14 cellular contexts compared by ENCODE assay signal in genomic region chr2:62663443-62663842, GRCh38. TPM values are rescaled to one million over a fixed set of nuclear protein-coding genes. Genes with fewer than 3 reads are reported as not detected.
A peak's percentile ranks its signal among the peaks of the same experiment; 100 is the strongest.
DNase-seq lines count a peak whose midpoint lies in the region; FAIRE-seq and TF ChIP-seq lines count a peak whose summit lies in the region.
"Had no signal": no experiment of that assay in that cellular context is flagged by ENCODE, and none has a peak within 500 bp of the region (broad histone marks: within the 10 kb centered on the region; RNA-seq: fewer than 3 reads in every experiment).

No MANE protein-coding gene starts in this region.

- H3K27ac Mint-ChIP-seq in chondrocyte (ENCODE audit: unreplicated experiment): peak overlapping the region; percentile 87
- H3K27ac Mint-ChIP-seq: T-helper 1 cell treated with Interleukin-12 subunit alpha and Interleukin-12 subunit beta and Interleukin-4 antibody, amounts not matched to agents 30 μg/mL and 1 μg/mL, for 36 hours had no signal

- H3K9me3 ChIP-seq in liver (ENCODE audit: control insufficient read depth in 4 of 4, low read length in 3 of 4): no peaks in the 10 kb centered on the region
- H3K9me3 ChIP-seq in suprapubic skin: no peaks in the 10 kb centered on the region

- DNase-seq in H4 (ENCODE audit: low spot score): peak; percentile 72
- DNase-seq in chondrocyte (ENCODE audit: low spot score): no peak
- no peak for DNase-seq in suprapubic skin (ENCODE audit: low spot score in 2 of 2)
- DNase-seq in D721Med (ENCODE audit: insufficient read length, low spot score): no peak
- DNase-seq in SK-N-DZ (ENCODE audit: low spot score): no peak
- DNase-seq in stimulated activated CD4-positive, alpha-beta T cell treated with anti-CD3 and anti-CD28 coated beads, Interleukin-2, amount 100 ng/mL, for 24 hours: no peak
- DNase-seq in GM13977 (ENCODE audit: low spot score): no peak
- DNase-seq: amygdala, kidney, NCI-H1694 treated with DMSO at 0.1 percent for 48 hours, NCI-H82 had no signal

- in situ Hi-C loops in GM13977 (cut with MboI; ENCODE audit: low pct_unique_long_range_greater_than_20kb, low sequenced_read_pairs, unreplicated experiment): no loop called here

- H3K36me3 ChIP-seq in liver (ENCODE audit: control insufficient read depth in 4 of 4, insufficient read depth in 3 of 4, low read depth in 1 of 4, low read length in 3 of 4) (no peaks in the 10 kb centered on the region), suprapubic skin (no peaks in the 10 kb centered on the region)

- H3K9ac ChIP-seq in liver (ENCODE audit: low read depth in 1 of 2, low read length in 2 of 2): no peak overlapping the region

- H3K4me1 ChIP-seq in liver (ENCODE audit: control insufficient read depth in 4 of 4, insufficient read depth in 4 of 4, low read length in 3 of 4): peaks cover 11 to 42% (median 36%) of the 10 kb centered on the region in 4 donors
- peaks cover 37% of the 10 kb centered on the region for H3K4me1 ChIP-seq in suprapubic skin

- H3K4me3 ChIP-seq in liver (ENCODE audit: low read depth in 1 of 3, low read length in 3 of 3): no peak overlapping the region
- H3K4me3 ChIP-seq in suprapubic skin: no peak overlapping the region
- H3K4me3 ChIP-seq: GM12878 had no signal

- H3K36me3 Mint-ChIP-seq in chondrocyte (ENCODE audit: low read depth): no peaks in the 10 kb centered on the region

- H3K27me3 Mint-ChIP-seq in chondrocyte (ENCODE audit: low read depth): no peaks in the 10 kb centered on the region

- FAIRE-seq in D721Med (lab: Jason Lieb, UNC): no peak
- FAIRE-seq: GM12878, kidney had no signal

- TF ChIP-seq EP300 in suprapubic skin (IDR thresholded peaks at IDR 0.05): no peak

- no peaks in the 10 kb centered on the region for H3K27me3 ChIP-seq in liver (ENCODE audit: control insufficient read depth in 4 of 4, insufficient read depth in 4 of 4, low read length in 3 of 4)
- H3K27me3 ChIP-seq in suprapubic skin: no peaks in the 10 kb centered on the region

- peaks cover 47% of the 10 kb centered on the region for H3K4me1 Mint-ChIP-seq in chondrocyte (ENCODE audit: low read depth)

- TF ChIP-seq RAD21 in liver (IDR thresholded peaks at IDR 0.05): no peak

- TF ChIP-seq POLR2A in suprapubic skin (IDR thresholded peaks at IDR 0.05): no peak

- no peaks in the 10 kb centered on the region for H3K9me3 Mint-ChIP-seq in chondrocyte (ENCODE audit: low read depth)
- H3K9me3 Mint-ChIP-seq: T-helper 1 cell treated with Interleukin-12 subunit alpha and Interleukin-12 subunit beta and Interleukin-4 antibody, amounts not matched to agents 30 μg/mL and 1 μg/mL, for 36 hours had no signal

- H3K27ac ChIP-seq in liver (ENCODE audit: low read depth in 1 of 2, low read length in 2 of 2) (peak overlapping the region; percentile 42 to 61), suprapubic skin (peak overlapping the region; percentile 60)

- TF ChIP-seq CTCF in chondrocyte (IDR thresholded peaks at IDR 0.05) (no peak), liver (IDR thresholded peaks at IDR 0.05; ENCODE audit: low read depth, low read length, missing input control) (no peak), suprapubic skin (IDR thresholded peaks at IDR 0.05) (no peak), D721Med (IDR thresholded peaks at IDR 0.05; ENCODE audit: insufficient read depth, missing control alignments) (no peak), GM13977 (IDR thresholded peaks at IDR 0.05; ENCODE audit: extremely low read depth, insufficient read depth, missing control alignments) (no peak)

- no peak overlapping the region for H3K4me3 Mint-ChIP-seq in chondrocyte (ENCODE audit: unreplicated experiment)
- H3K4me3 Mint-ChIP-seq: T-helper 1 cell treated with Interleukin-12 subunit alpha and Interleukin-12 subunit beta and Interleukin-4 antibody, amounts not matched to agents 30 μg/mL and 1 μg/mL, for 36 hours had no signal

TF ChIP-seq in liver, 16 proteins besides CTCF, POLR2A, EP300 and RAD21:
- peak; percentile 26 to 35 for TF ChIP-seq RXRA (IDR thresholded peaks at IDR 0.05)
- peak; percentile 63 for TF ChIP-seq NR2F2 (IDR thresholded peaks at IDR 0.05)
- TF ChIP-seq REST (IDR thresholded peaks at IDR 0.05): no peak
- no peak for TF ChIP-seq ATF3 (IDR thresholded peaks at IDR 0.05)
- no peak for TF ChIP-seq YY1 (IDR thresholded peaks at IDR 0.05)
- TF ChIP-seq HNF4G (IDR thresholded peaks at IDR 0.05): no peak
- peak; percentile 16 for TF ChIP-seq SP1 (IDR thresholded peaks at IDR 0.05)

RNA-seq across cellular contexts. Expression of gene EHBP1, which starts 42.1 kb away (rescaled TPM):
- total RNA-seq in H4 (2014; rRNA removed; shearing (Covaris generic)): 10.9 and 13.9 TPM in 2 replicates
- total RNA-seq in chondrocyte: 44.8 to 54.9 TPM (median 48.6 TPM) in 3 replicates
- total RNA-seq in liver: 10 to 100 TPM; 20.2 to 85.8 TPM
- polyA plus RNA-seq in liver: 10 to 100 TPM; 16.6 to 28.5 TPM
- 100 to 1,000 TPM in 1 of 4 donors, 10 to 100 TPM in 3; 42.9 to 116 (median 58.3) TPM for total RNA-seq in suprapubic skin
- polyA plus RNA-seq in SK-N-DZ (2014; cell fraction: cytosol; rRNA removed): 13.9 and 18.0 TPM in 2 replicates
- polyA plus RNA-seq in SK-N-DZ (2014; cell fraction: nucleus; rRNA removed): 26.4 and 34.5 TPM in 2 replicates
